26 cellular contexts compared by ENCODE assay signal in genomic region chr10:120403109-120403508, GRCh38. TPM values are rescaled to one million over a fixed set of nuclear protein-coding genes. Genes with fewer than 3 reads are reported as not detected.
"Had no signal": no experiment of that assay in that cellular context is flagged by ENCODE, and none has a peak within 500 bp of the region (broad histone marks: within the 10 kb centered on the region; RNA-seq: fewer than 3 reads in every experiment).

No MANE protein-coding gene starts in this region.

- H3K27ac ChIP-seq: brain microvascular endothelial cell, gastroesophageal sphincter, left lung, lower lobe of right lung, sigmoid colon, transverse colon had no signal

- DNase-seq: activated B cell treated with CpG ODN at 0.5 μM for 24 hours; activated CD4-positive, alpha-beta T cell treated with anti-CD3 and anti-CD28 coated beads, Interleukin-2, amount 50 U/mL, for 1 hour; activated CD8-positive, alpha-beta memory T cell treated with anti-CD3 and anti-CD28 coated beads, Interleukin-2, amount 10 ng/mL, durations not matched to agents 7 days and 5 days; activated CD8-positive, alpha-beta T cell treated with anti-CD3 and anti-CD28 coated beads for 36 hours; activated T-cell treated with anti-CD3 and anti-CD28 coated beads, Interleukin-2, amount 50 U/mL, for 48 hours; anterior cingulate cortex; brain microvascular endothelial cell; cortex of kidney; head of caudate nucleus; hippocampal formation; kidney; left lung; lower lobe of right lung; mesendoderm; posterior cingulate gyrus; sigmoid colon; stimulated activated CD4-positive, alpha-beta T cell treated with anti-CD3 and anti-CD28 coated beads, Interleukin-2, amount 100 ng/mL, for 24 hours; stimulated activated naive CD4-positive, alpha-beta T cell treated with Interleukin-2 at 50 U/mL for 16 hours; T-helper 1 cell; transverse colon had no signal

- H3K27me3 ChIP-seq: brain microvascular endothelial cell, gastroesophageal sphincter, left lung, sigmoid colon, transverse colon had no signal

- H3K9me3 ChIP-seq: gastroesophageal sphincter, left lung, lower lobe of right lung, transverse colon had no signal

- H3K4me3 ChIP-seq: gastroesophageal sphincter, left lung, lower lobe of right lung, sigmoid colon, smooth muscle cell, transverse colon had no signal

- H3K36me3 ChIP-seq: brain microvascular endothelial cell, gastroesophageal sphincter, left lung, lower lobe of right lung, sigmoid colon, transverse colon had no signal

- ATAC-seq: activated CD8-positive, alpha-beta memory T cell treated with anti-CD3 and anti-CD28 coated beads, Interleukin-2, amount 10 ng/mL, durations not matched to agents 7 days and 5 days; activated CD8-positive, alpha-beta T cell treated with anti-CD3 and anti-CD28 coated beads for 36 hours; activated naive CD4-positive, alpha-beta T cell treated with anti-CD3 and anti-CD28 coated beads, Interleukin-2, amount 50 U/mL, for 72 hours; gastroesophageal sphincter; left lung; lower lobe of right lung; natural killer cell treated with Interleukin-12 subunit alpha and Interleukin-12 subunit beta and Interleukin-15 and Interleukin-18, amount 100 ng/mL, for 72 hours had no signal

- H3K4me1 ChIP-seq: gastroesophageal sphincter, left lung, lower lobe of right lung, sigmoid colon had no signal

RNA-seq across cellular contexts. Expression of gene PLPP4, which starts 53.9 kb away (rescaled TPM):
- total RNA-seq: activated B cell treated with CpG ODN at 0.5 μM for 24 hours; activated CD8-positive, alpha-beta memory T cell treated with anti-CD3 and anti-CD28 coated beads, Interleukin-2, amount 10 ng/mL, durations not matched to agents 7 days and 5 days; activated CD8-positive, alpha-beta T cell treated with anti-CD3 and anti-CD28 coated beads for 36 hours; activated naive CD4-positive, alpha-beta T cell treated with anti-CD3 and anti-CD28 coated beads, Interleukin-2, amount 50 U/mL, for 72 hours; activated T-helper 2 cell treated with anti-CD3 and anti-CD28 coated beads, Interferon-gamma antibody, Interleukin-2, Interleukin-4, amounts not matched to agents 10 μg/mL and 5 μg/mL and 100 μg/mL, durations not matched to agents 14 hours and 24 hours and 36 hours; lower lobe of right lung; mononuclear cell; natural killer cell treated with Interleukin-12 subunit alpha and Interleukin-12 subunit beta and Interleukin-15 and Interleukin-18, amount 100 ng/mL, for 72 hours had no signal
